In genomic region chr1:40766560-40766959, GRCh38 we compare ENCODE assay signal across 21 cellular contexts. TPM values are rescaled to one million over a fixed set of nuclear protein-coding genes. Genes with fewer than 3 reads are reported as not detected.
DNase-seq lines count a peak whose midpoint lies in the region; ATAC-seq and TF ChIP-seq lines count a peak whose summit lies in the region.
"Had no signal": no experiment of that assay in that cellular context is flagged by ENCODE, and none has a peak within 500 bp of the region (broad histone marks: within the 10 kb centered on the region; RNA-seq: fewer than 3 reads in every experiment).

No MANE protein-coding gene starts in this region.

- TF ChIP-seq POLR2A in uterus (IDR thresholded peaks at IDR 0.05) (no peak), esophagus muscularis mucosa (IDR thresholded peaks at IDR 0.05; ENCODE audit: low read depth) (no peak)

- no peaks in the 10 kb centered on the region for H3K9me3 ChIP-seq in osteoblast (ENCODE audit: low read depth, low read length)
- H3K9me3 ChIP-seq in uterus = no peaks in the 10 kb centered on the region
- no peaks in the 10 kb centered on the region for H3K9me3 ChIP-seq in esophagus muscularis mucosa
- H3K9me3 ChIP-seq: HAP-1 had no signal

- intact Hi-C loops in uterus (cut with DNase I; ENCODE audit: low total_unique reads) (no loop called here), esophagus muscularis mucosa (cut with DNase I) (loop anchor here (5.0 kb wide), 1 partner anchor 74 kb away; the partner anchor contains the start of gene NFYC)

- H3K4me1 ChIP-seq in osteoblast (ENCODE audit: insufficient read depth, low read length) (peaks cover 5% of the 10 kb centered on the region), uterus (no peaks in the 10 kb centered on the region), esophagus muscularis mucosa (peaks cover 17 to 48% (median 25%) of the 10 kb centered on the region in 4 donors)
- H3K4me1 ChIP-seq: HAP-1 had no signal

- peak overlapping the region; percentile 50 for H3K27ac Mint-ChIP-seq in stimulated activated naive CD8-positive, alpha-beta T cell treated with anti-CD3 and anti-CD28 coated beads, Interleukin-15, Interleukin-2, amounts not matched to agents 100 ng/mL and 50 ng/mL, for 24 hours
- H3K27ac Mint-ChIP-seq in stimulated activated naive CD8-positive, alpha-beta T cell treated with anti-CD3 and anti-CD28 coated beads, Interleukin-15, amount 100 ng/mL, for 72 hours = no peak overlapping the region

- WGBS in esophagus muscularis mucosa = 92% methylated on average over 1 of the region's 4 CpGs

- no peak for TF ChIP-seq EP300 in esophagus muscularis mucosa (IDR thresholded peaks at IDR 0.05)

- peak; percentile 89 for DNase-seq in DMS 273 (lab: John Stamatoyannopoulos, UW; ENCODE audit: unreplicated experiment)
- no peak for DNase-seq in DMS 273 treated with DMSO at 0.1 percent for 48 hours (lab: John Stamatoyannopoulos, UW)
- no peak for DNase-seq in stimulated activated naive CD8-positive, alpha-beta T cell treated with anti-CD3 and anti-CD28 coated beads, Interleukin-15, amount 100 ng/mL, for 72 hours
- peak; percentile 42 for DNase-seq in osteoblast (ENCODE audit: insufficient read length, low spot score, missing footprints)
- no peak for DNase-seq in uterus
- DNase-seq in esophagus muscularis mucosa (ENCODE audit: extremely low spot score) = no peak
- DNase-seq in omental fat pad (ENCODE audit: low spot score) = no peak
- DNase-seq: AML-193, DMS153, GDM1, MM.1S, NCI-H1092 treated with DMSO at 0.1 percent for 48 hours, NCI-H146, NCI-H2029 treated with DMSO at 0.1 percent for 48 hours, NCI-H748 treated with DMSO at 0.1 percent for 48 hours, OCI-M1, Right ventricle myocardium superior had no signal

- H3K27ac ChIP-seq in osteoblast (ENCODE audit: low read depth, low read length) = no peak overlapping the region
- no peak overlapping the region for H3K27ac ChIP-seq in uterus
- no peak overlapping the region for H3K27ac ChIP-seq in esophagus muscularis mucosa (replicated peaks in 1 of 4)
- H3K27ac ChIP-seq: 22Rv1, C4-2B had no signal

- ATAC-seq in stimulated activated naive CD8-positive, alpha-beta T cell treated with anti-CD3 and anti-CD28 coated beads, Interleukin-15, amount 100 ng/mL, for 72 hours = no peak
- ATAC-seq in omental fat pad (ENCODE audit: low FRiP score) = no peak

- H3K27me3 ChIP-seq in osteoblast (ENCODE audit: insufficient read depth, low read length) (no peaks in the 10 kb centered on the region), uterus (no peaks in the 10 kb centered on the region), esophagus muscularis mucosa (no peaks in the 10 kb centered on the region)

- no peak overlapping the region for H3K4me3 Mint-ChIP-seq in stimulated activated naive CD8-positive, alpha-beta T cell treated with anti-CD3 and anti-CD28 coated beads, Interleukin-15, Interleukin-2, amounts not matched to agents 100 ng/mL and 50 ng/mL, for 24 hours
- H3K4me3 Mint-ChIP-seq in stimulated activated naive CD8-positive, alpha-beta T cell treated with anti-CD3 and anti-CD28 coated beads, Interleukin-15, amount 100 ng/mL, for 72 hours = no peak overlapping the region

- H3K79me2 ChIP-seq in osteoblast (ENCODE audit: insufficient read depth, low read length) = peaks cover 3% of the 10 kb centered on the region

- H3K27me3 Mint-ChIP-seq in stimulated activated naive CD8-positive, alpha-beta T cell treated with anti-CD3 and anti-CD28 coated beads, Interleukin-15, Interleukin-2, amounts not matched to agents 100 ng/mL and 50 ng/mL, for 24 hours = no peaks in the 10 kb centered on the region
- no peaks in the 10 kb centered on the region for H3K27me3 Mint-ChIP-seq in stimulated activated naive CD8-positive, alpha-beta T cell treated with anti-CD3 and anti-CD28 coated beads, Interleukin-15, amount 100 ng/mL, for 72 hours

- H3K9me3 Mint-ChIP-seq in stimulated activated naive CD8-positive, alpha-beta T cell treated with anti-CD3 and anti-CD28 coated beads, Interleukin-15, Interleukin-2, amounts not matched to agents 100 ng/mL and 50 ng/mL, for 24 hours = no peaks in the 10 kb centered on the region
- H3K9me3 Mint-ChIP-seq in stimulated activated naive CD8-positive, alpha-beta T cell treated with anti-CD3 and anti-CD28 coated beads, Interleukin-15, amount 100 ng/mL, for 72 hours = no peaks in the 10 kb centered on the region

- H2AFZ ChIP-seq in osteoblast (ENCODE audit: low read length) = no peak overlapping the region

- H3K4me3 ChIP-seq in osteoblast (ENCODE audit: insufficient read depth, low read length) = no peak overlapping the region
- no peak overlapping the region for H3K4me3 ChIP-seq in uterus
- no peak overlapping the region for H3K4me3 ChIP-seq in esophagus muscularis mucosa
- H3K4me3 ChIP-seq: HAP-1 had no signal

- peaks cover 74% of the 10 kb centered on the region for H3K36me3 Mint-ChIP-seq in stimulated activated naive CD8-positive, alpha-beta T cell treated with anti-CD3 and anti-CD28 coated beads, Interleukin-15, Interleukin-2, amounts not matched to agents 100 ng/mL and 50 ng/mL, for 24 hours (ENCODE audit: low read depth)

- TF ChIP-seq CTCF in osteoblast (IDR thresholded peaks at IDR 0.05; ENCODE audit: extremely low read depth, low read depth, low read length) = no peak
- TF ChIP-seq CTCF in uterus (IDR thresholded peaks at IDR 0.05) = no peak
- no peak for TF ChIP-seq CTCF in esophagus muscularis mucosa (IDR thresholded peaks at IDR 0.05)
- no peak for TF ChIP-seq CTCF in omental fat pad (IDR thresholded peaks at IDR 0.05)

- H3K4me2 ChIP-seq in osteoblast (ENCODE audit: insufficient read depth, low read length) = no peak overlapping the region

- peaks cover 4% of the 10 kb centered on the region for H4K20me1 ChIP-seq in osteoblast (ENCODE audit: insufficient read depth, low read length)

- peaks cover 35% of the 10 kb centered on the region for H3K4me1 Mint-ChIP-seq in stimulated activated naive CD8-positive, alpha-beta T cell treated with anti-CD3 and anti-CD28 coated beads, Interleukin-15, Interleukin-2, amounts not matched to agents 100 ng/mL and 50 ng/mL, for 24 hours (ENCODE audit: low read depth)
- H3K4me1 Mint-ChIP-seq in stimulated activated naive CD8-positive, alpha-beta T cell treated with anti-CD3 and anti-CD28 coated beads, Interleukin-15, amount 100 ng/mL, for 72 hours = peaks cover 71% of the 10 kb centered on the region

- peaks cover 45% of the 10 kb centered on the region for H3K36me3 ChIP-seq in osteoblast (ENCODE audit: insufficient read depth, low read length)
- H3K36me3 ChIP-seq in uterus = no peaks in the 10 kb centered on the region
- H3K36me3 ChIP-seq in esophagus muscularis mucosa = peaks cover 44 to 96% (median 92%) of the 10 kb centered on the region in 4 donors

RNA-seq across cellular contexts. Expression of gene KCNQ4, which starts 17.0 kb away (rescaled TPM):
- total RNA-seq in osteoblast (not detected in 2 replicates), uterus (10 to 100 TPM in 1 of 4 donors, 1 to 10 TPM in 2, not detected in 1; 2.7 to 13.4 (median 7.4) TPM), esophagus muscularis mucosa (10 to 100 TPM in 3 of 4 donors, 1 to 10 TPM in 1; 9.3 to 22.0 (median 17.1) TPM), omental fat pad (1 to 10 TPM in 1 of 4 donors, under 1 TPM in 3; 0.28 to 1.6 (median 0.83) TPM)

Comparison
In these comparisons a context has a peak if more than half of its experiments do, and no peak if none do; other contexts are left out.
1. DNase-seq: peak in DMS 273 (single experiment) and osteoblast (single experiment); none in DMS 273 treated with DMSO at 0.1 percent for 48 hours (single experiment), stimulated activated naive CD8-positive, alpha-beta T cell treated with anti-CD3 and anti-CD28 coated beads, Interleukin-15, amount 100 ng/mL, for 72 hours (0 of 2), uterus (0 of 2), esophagus muscularis mucosa (single experiment) and omental fat pad (single experiment).